In genomic region chr20:18632196-18632789, GRCh38 we compare ENCODE assay signal across 8 cellular contexts. TPM values are rescaled to one million over a fixed set of nuclear protein-coding genes. Genes with fewer than 3 reads are reported as not detected.
DNase-seq lines count a peak whose midpoint lies in the region; ATAC-seq and TF ChIP-seq lines count a peak whose summit lies in the region.

No MANE protein-coding gene starts in this region.

- ATAC-seq in DND-41 (ENCODE audit: insufficient read depth, low read depth) (peak; percentile 100), GM21723 (IDR thresholded peaks at IDR 0.05; ENCODE audit: unreplicated experiment) (peak; percentile 97)
- ATAC-seq in natural killer cell treated with Interleukin-12 subunit alpha and Interleukin-12 subunit beta and Interleukin-15 and Interleukin-18, amount 100 ng/mL, for 72 hours = peak; percentile 74 to 80

- H3K36me3 Mint-ChIP-seq in natural killer cell treated with Interleukin-12 subunit alpha and Interleukin-12 subunit beta and Interleukin-15 and Interleukin-18, amount 100 ng/mL, for 72 hours = no peaks in the 10 kb centered on the region

- no peak overlapping the region for H3K27ac Mint-ChIP-seq in natural killer cell treated with Interleukin-12 subunit alpha and Interleukin-12 subunit beta and Interleukin-15 and Interleukin-18, amount 100 ng/mL, for 72 hours

- H3K4me2 ChIP-seq in DND-41 (ENCODE audit: insufficient read depth, low read length) (no peak overlapping the region), OCI-LY3 (ENCODE audit: low read length) (no peak overlapping the region), fibroblast of lung (ENCODE audit: extremely low read depth, insufficient read depth, low read length) (no peak overlapping the region)

- TF ChIP-seq CTCF in DND-41 (IDR thresholded peaks at IDR 0.05; ENCODE audit: borderline replicate concordance, extremely low read depth, low read length, poor library complexity, severe bottlenecking) (peak; percentile 98), OCI-LY3 (IDR thresholded peaks at IDR 0.05; ENCODE audit: low read depth, low read length) (peak; percentile 98), fibroblast of lung (conservative IDR thresholded peaks at IDR 0.05 in 1 of 2, IDR thresholded peaks at IDR 0.05 in 1 of 2; ENCODE audit: low read depth in 1 of 2, low read length in 2 of 2) (peak; percentile 98 to 99), tibial artery (IDR thresholded peaks at IDR 0.05) (peak; percentile 71 to 72)

- peak; percentile 73 for DNase-seq in DND-41
- peak; percentile 65 for DNase-seq in KBM-7
- DNase-seq in activated T-cell treated with anti-CD3 and anti-CD28 coated beads, Interleukin-2, amount 50 U/mL, for 1 hour = peak; percentile 52
- peak; percentile 48 to 71 for DNase-seq in fibroblast of lung (ENCODE audit: low read depth in 2 of 2)
- no peak for DNase-seq in natural killer cell treated with Interleukin-12 subunit alpha and Interleukin-12 subunit beta and Interleukin-15 and Interleukin-18, amount 100 ng/mL, for 72 hours (ENCODE audit: low spot score)
- peak in 1 of 2 donors; percentile 47 for DNase-seq in tibial artery

- intact Hi-C loops in tibial artery (cut with DNase I; ENCODE audit: low total_unique reads) = loop anchor here (10.0 kb wide), 1 partner anchor 1023 kb away; no protein-coding TSS in a partner anchor

- H3K27ac ChIP-seq in DND-41 (ENCODE audit: low read length) (no peak overlapping the region), OCI-LY3 (ENCODE audit: low read length) (no peak overlapping the region), fibroblast of lung (ENCODE audit: insufficient read depth, low read length) (no peak overlapping the region), tibial artery (no peak overlapping the region)

- H3K79me2 ChIP-seq in DND-41 (ENCODE audit: insufficient read depth, low read length) (no peaks in the 10 kb centered on the region), OCI-LY3 (ENCODE audit: low read length) (no peaks in the 10 kb centered on the region), fibroblast of lung (ENCODE audit: control insufficient read depth, insufficient read depth, low read length) (no peaks in the 10 kb centered on the region)

- H3K4me1 Mint-ChIP-seq in natural killer cell treated with Interleukin-12 subunit alpha and Interleukin-12 subunit beta and Interleukin-15 and Interleukin-18, amount 100 ng/mL, for 72 hours (ENCODE audit: low read depth in 2 of 2) = no peaks in the 10 kb centered on the region

- no peaks in the 10 kb centered on the region for H3K27me3 Mint-ChIP-seq in natural killer cell treated with Interleukin-12 subunit alpha and Interleukin-12 subunit beta and Interleukin-15 and Interleukin-18, amount 100 ng/mL, for 72 hours

- no peak overlapping the region for H3K4me3 Mint-ChIP-seq in natural killer cell treated with Interleukin-12 subunit alpha and Interleukin-12 subunit beta and Interleukin-15 and Interleukin-18, amount 100 ng/mL, for 72 hours

- peaks cover 3% of the 10 kb centered on the region for H3K27me3 ChIP-seq in DND-41 (ENCODE audit: insufficient read depth, low read length, poor library complexity)
- H3K27me3 ChIP-seq in OCI-LY3 (ENCODE audit: low read depth, low read length) = no peaks in the 10 kb centered on the region
- H3K27me3 ChIP-seq in fibroblast of lung (ENCODE audit: control insufficient read depth, insufficient read depth, low read length) = no peaks in the 10 kb centered on the region
- no peaks in the 10 kb centered on the region for H3K27me3 ChIP-seq in tibial artery

- no peaks in the 10 kb centered on the region for H4K20me1 ChIP-seq in DND-41 (ENCODE audit: insufficient read depth, low read length)
- no peaks in the 10 kb centered on the region for H4K20me1 ChIP-seq in OCI-LY3 (ENCODE audit: insufficient read depth, low read length)
- no peaks in the 10 kb centered on the region for H4K20me1 ChIP-seq in fibroblast of lung (ENCODE audit: control insufficient read depth, extremely low read depth, insufficient read depth, low read length)

- H3K4me3 ChIP-seq in DND-41 (ENCODE audit: low read depth in 1 of 2, low read length in 2 of 2) (no peak overlapping the region), OCI-LY3 (ENCODE audit: low read length) (no peak overlapping the region), fibroblast of lung (replicated peaks in 1 of 4; ENCODE audit: control extremely low read depth in 1 of 4, insufficient read depth in 1 of 4, low read depth in 3 of 4, low read length in 4 of 4) (no peak overlapping the region), tibial artery (no peak overlapping the region)

- H3K9me3 ChIP-seq in DND-41 (ENCODE audit: insufficient read depth, low read length, severe bottlenecking) (no peaks in the 10 kb centered on the region), OCI-LY3 (ENCODE audit: insufficient read depth, low read length) (no peaks in the 10 kb centered on the region), fibroblast of lung (ENCODE audit: control insufficient read depth, insufficient read depth, low read depth, low read length) (no peaks in the 10 kb centered on the region), tibial artery (no peaks in the 10 kb centered on the region)

- H3K9ac ChIP-seq in DND-41 (ENCODE audit: low read depth, low read length) (no peak overlapping the region), OCI-LY3 (ENCODE audit: low read length) (no peak overlapping the region), fibroblast of lung (ENCODE audit: insufficient read depth, low read length) (no peak overlapping the region)

- H2AFZ ChIP-seq in DND-41 (ENCODE audit: low read depth, low read length) (no peak overlapping the region), OCI-LY3 (ENCODE audit: low read depth, low read length) (no peak overlapping the region), fibroblast of lung (ENCODE audit: low read length) (no peak overlapping the region)

- H3K4me1 ChIP-seq in DND-41 (ENCODE audit: insufficient read depth, low read length) = no peaks in the 10 kb centered on the region
- no peaks in the 10 kb centered on the region for H3K4me1 ChIP-seq in OCI-LY3 (ENCODE audit: low read length)
- H3K4me1 ChIP-seq in fibroblast of lung (ENCODE audit: control insufficient read depth, extremely low read depth, insufficient read depth, low read length) = no peaks in the 10 kb centered on the region
- no peaks in the 10 kb centered on the region for H3K4me1 ChIP-seq in tibial artery

- H3K9me3 Mint-ChIP-seq in natural killer cell treated with Interleukin-12 subunit alpha and Interleukin-12 subunit beta and Interleukin-15 and Interleukin-18, amount 100 ng/mL, for 72 hours = no peaks in the 10 kb centered on the region

- H3K36me3 ChIP-seq in DND-41 (ENCODE audit: insufficient read depth, low read length) (no peaks in the 10 kb centered on the region), OCI-LY3 (replicated peaks; ENCODE audit: low read depth, low read length) (no peaks in the 10 kb centered on the region), fibroblast of lung (ENCODE audit: control insufficient read depth, insufficient read depth, low read length) (no peaks in the 10 kb centered on the region), tibial artery (peaks cover 0 to 37% (median 17%) of the 10 kb centered on the region in 3 donors)

- in situ Hi-C loops in KBM-7 (cut with MboI; ENCODE audit: low pct_unique_long_range_greater_than_20kb, low sequenced_read_pairs) = no loop called here

RNA-seq across cellular contexts. Expression of gene DTD1, which starts 44.4 kb away (rescaled TPM):
- total RNA-seq in fibroblast of lung = 50.8 and 71.0 TPM in 2 replicates
- polyA plus RNA-seq in fibroblast of lung = 60.8 and 102 TPM in 2 replicates
- polyA plus RNA-seq in fibroblast of lung (2012) = 62.0 and 96.6 TPM in 2 replicates
- 21.9 and 30.3 TPM in 2 replicates for polyA minus RNA-seq in fibroblast of lung (ENCODE audit: low replicate concordance)
- total RNA-seq in natural killer cell treated with Interleukin-12 subunit alpha and Interleukin-12 subunit beta and Interleukin-15 and Interleukin-18, amount 100 ng/mL, for 72 hours = 10 to 100 TPM; 46.1 to 49.8 TPM
